Comparison of ENCODE assay signal across 16 cellular contexts in the genomic region with DNA sequence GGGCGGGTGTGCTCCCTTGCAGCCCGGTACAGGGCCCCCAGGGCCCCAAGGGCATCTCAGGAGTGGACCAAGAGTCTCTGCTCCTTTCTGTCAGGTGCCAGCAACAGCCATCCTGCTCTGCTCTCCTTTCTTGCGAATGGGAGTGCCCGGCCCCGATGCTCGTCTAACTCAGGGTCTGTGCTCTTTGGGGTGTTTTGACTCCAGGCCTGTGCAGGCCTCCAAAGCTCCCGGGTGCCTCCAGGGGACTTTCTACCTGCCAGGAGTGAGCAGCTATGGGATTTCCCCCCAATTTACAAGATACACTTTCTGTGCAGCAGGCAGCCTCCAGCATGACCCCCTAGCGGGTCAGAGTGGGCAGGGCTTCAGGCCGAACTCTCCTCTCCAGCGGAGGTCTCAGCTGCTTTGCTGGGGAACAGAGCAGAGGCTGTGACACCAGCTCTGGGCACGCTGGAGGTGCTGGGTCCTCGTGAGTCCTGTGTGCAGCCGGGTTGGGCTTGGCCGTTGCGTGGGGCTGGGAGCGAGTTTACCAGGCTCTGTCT. TPM values are rescaled to one million over a fixed set of nuclear protein-coding genes. Genes with fewer than 3 reads are reported as not detected.
A peak's percentile ranks its signal among the peaks of the same experiment; 100 is the strongest.
DNase-seq lines count a peak whose midpoint lies in the region; ATAC-seq, FAIRE-seq and TF ChIP-seq lines count a peak whose summit lies in the region.
"Had no signal": no experiment of that assay in that cellular context is flagged by ENCODE, and none has a peak within 500 bp of the region (broad histone marks: within the 10 kb centered on the region; RNA-seq: fewer than 3 reads in every experiment).

No MANE protein-coding gene starts in this region.

- WGBS in pancreas, 2 donors, result 16 to 33% methylated on average over 16 of the region's 16 CpGs

- H3K9ac ChIP-seq in BLaER1 (no peak overlapping the region), astrocyte (ENCODE audit: low read length) (peak overlapping the region; percentile 16)

- H3K27ac ChIP-seq in BLaER1 (no peak overlapping the region), astrocyte (ENCODE audit: low read depth, low read length) (no peak overlapping the region), right atrium auricular region (peak overlapping the region; percentile 79 to 83), pancreas (peak overlapping the region; percentile 51 to 70 (median 62))

- H3K4me1 ChIP-seq in BLaER1, result peaks cover 78% of the 10 kb centered on the region
- peaks cover 38% of the 10 kb centered on the region for H3K4me1 ChIP-seq in astrocyte (ENCODE audit: insufficient read depth, low read length)
- peaks cover 0 to 80% of the 10 kb centered on the region in 2 donors for H3K4me1 ChIP-seq in right atrium auricular region
- H3K4me1 ChIP-seq in pancreas, result peaks cover 23 to 39% (median 26%) of the 10 kb centered on the region in 3 donors

- H3K27ac Mint-ChIP-seq in astrocyte (ENCODE audit: unreplicated experiment), result no peak overlapping the region
- no peak overlapping the region for H3K27ac Mint-ChIP-seq in activated T-cell treated with anti-CD3 and anti-CD28 coated beads, Interleukin-2, amount 50 U/mL, for 24 hours
- H3K27ac Mint-ChIP-seq: stimulated activated naive CD8-positive, alpha-beta T cell treated with anti-CD3 and anti-CD28 coated beads, Interleukin-15, amount 100 ng/mL, for 72 hours had no signal

- no peaks in the 10 kb centered on the region for H3K9me3 ChIP-seq in BLaER1
- peaks cover 4% of the 10 kb centered on the region for H3K9me3 ChIP-seq in astrocyte (ENCODE audit: insufficient read depth, low read depth, low read length)
- peaks cover 0 to 4% of the 10 kb centered on the region in 2 donors for H3K9me3 ChIP-seq in right atrium auricular region
- H3K9me3 ChIP-seq in pancreas, result no peaks in the 10 kb centered on the region

- no peaks in the 10 kb centered on the region for H3K36me3 Mint-ChIP-seq in astrocyte (ENCODE audit: low read depth, unreplicated experiment)
- H3K36me3 Mint-ChIP-seq in activated T-cell treated with anti-CD3 and anti-CD28 coated beads, Interleukin-2, amount 50 U/mL, for 24 hours (ENCODE audit: low read depth), result no peaks in the 10 kb centered on the region

- ATAC-seq in pancreas (no peak), GM21529 (IDR thresholded peaks at IDR 0.05; ENCODE audit: unreplicated experiment) (no peak)
- ATAC-seq: stimulated activated naive CD8-positive, alpha-beta T cell treated with anti-CD3 and anti-CD28 coated beads, Interleukin-15, amount 100 ng/mL, for 72 hours; T-helper 17 cell had no signal

- H3K36me3 ChIP-seq in BLaER1 (peaks cover 9% of the 10 kb centered on the region), astrocyte (ENCODE audit: insufficient read depth, low read length) (no peaks in the 10 kb centered on the region), right atrium auricular region (no peaks in the 10 kb centered on the region), pancreas (no peaks in the 10 kb centered on the region)

- H3K4me3 ChIP-seq in BLaER1 (no peak overlapping the region), astrocyte (ENCODE audit: insufficient read depth, low read depth, low read length) (no peak overlapping the region), right atrium auricular region (peak overlapping the region; percentile 10 to 66), pancreas (peak overlapping the region in 3 of 4 donors; percentile 5 to 70 (median 64))

- no peak for DNase-seq in astrocyte (ENCODE audit: low read depth)
- DNase-seq in right atrium auricular region (ENCODE audit: low spot score), result no peak
- peak in 5 of 6 donors; percentile 22 to 74 (median 59) for DNase-seq in pancreas
- DNase-seq in activated T-cell treated with anti-CD3 and anti-CD28 coated beads, Interleukin-2, amount 50 U/mL, for 24 hours, result no peak
- no peak for DNase-seq in NCI-H774 (lab: John Stamatoyannopoulos, UW)
- DNase-seq in amniotic stem cell (lab: John Stamatoyannopoulos, UW), result no peak
- DNase-seq: DMS79 treated with DMSO at 0.1 percent for 48 hours; NCI-H1694; stimulated activated CD4-positive, alpha-beta T cell treated with anti-CD3 and anti-CD28 coated beads, Interleukin-4, amount 100 ng/mL, for 1 hour; stimulated activated naive CD8-positive, alpha-beta T cell treated with anti-CD3 and anti-CD28 coated beads, Interleukin-15, amount 100 ng/mL, for 72 hours; T-helper 17 cell had no signal

- H3K9me3 Mint-ChIP-seq in astrocyte (ENCODE audit: unreplicated experiment), result no peaks in the 10 kb centered on the region
- H3K9me3 Mint-ChIP-seq in activated T-cell treated with anti-CD3 and anti-CD28 coated beads, Interleukin-2, amount 50 U/mL, for 24 hours, result no peaks in the 10 kb centered on the region
- H3K9me3 Mint-ChIP-seq: stimulated activated naive CD8-positive, alpha-beta T cell treated with anti-CD3 and anti-CD28 coated beads, Interleukin-15, amount 100 ng/mL, for 72 hours had no signal

- H2AFZ ChIP-seq in astrocyte (ENCODE audit: low read depth, low read length), result peak overlapping the region; percentile 59

- H3K4me2 ChIP-seq in BLaER1 (peak overlapping the region; percentile 99), astrocyte (ENCODE audit: low read length) (peak overlapping the region; percentile 68)

- no peak for TF ChIP-seq CTCF in astrocyte (IDR thresholded peaks at IDR 0.05; ENCODE audit: insufficient read depth, low read depth, low read length)
- no peak for TF ChIP-seq CTCF in right atrium auricular region (IDR thresholded peaks at IDR 0.05)
- no peak for TF ChIP-seq CTCF in pancreas (IDR thresholded peaks at IDR 0.05)

- H4K20me1 ChIP-seq in BLaER1 (peaks cover 55% of the 10 kb centered on the region), astrocyte (ENCODE audit: insufficient read depth, low read length) (peaks cover 3% of the 10 kb centered on the region)

- H3K4me3 Mint-ChIP-seq in astrocyte (ENCODE audit: unreplicated experiment), result peak overlapping the region; percentile 27
- H3K4me3 Mint-ChIP-seq in activated T-cell treated with anti-CD3 and anti-CD28 coated beads, Interleukin-2, amount 50 U/mL, for 24 hours, result no peak overlapping the region

- intact Hi-C loops in pancreas (cut with DNase I), result loop anchor here in 1 of 3 donors (10.0 kb wide), 1 partner anchor 226 kb away; no protein-coding TSS in a partner anchor

- FAIRE-seq in astrocyte (lab: Jason Lieb, UNC) (no peak), pancreas (lab: Jason Lieb, UNC) (no peak)
- FAIRE-seq: endometrium had no signal

- peaks cover 8% of the 10 kb centered on the region for H3K4me1 Mint-ChIP-seq in astrocyte (ENCODE audit: low read depth, unreplicated experiment)
- H3K4me1 Mint-ChIP-seq in activated T-cell treated with anti-CD3 and anti-CD28 coated beads, Interleukin-2, amount 50 U/mL, for 24 hours (ENCODE audit: low read depth), result peaks cover 17% of the 10 kb centered on the region

- H3K27me3 Mint-ChIP-seq in astrocyte (ENCODE audit: low read depth, unreplicated experiment), result peaks cover 10% of the 10 kb centered on the region
- peaks cover 52% of the 10 kb centered on the region for H3K27me3 Mint-ChIP-seq in activated T-cell treated with anti-CD3 and anti-CD28 coated beads, Interleukin-2, amount 50 U/mL, for 24 hours

- H3K27me3 ChIP-seq in BLaER1, result peaks cover 62% of the 10 kb centered on the region
- peaks cover 8% of the 10 kb centered on the region for H3K27me3 ChIP-seq in astrocyte (ENCODE audit: insufficient read depth, low read length)
- H3K27me3 ChIP-seq in right atrium auricular region, result peaks cover 0 to 9% of the 10 kb centered on the region in 2 donors
- no peaks in the 10 kb centered on the region for H3K27me3 ChIP-seq in pancreas

- no peaks in the 10 kb centered on the region for H3K79me2 ChIP-seq in astrocyte (ENCODE audit: insufficient read depth, low read length)

RNA-seq across cellular contexts. Expression of a gene that starts 3.0 kb away (rescaled TPM):
- 6.9 and 7.3 TPM in 2 replicates for total RNA-seq in astrocyte
- 10 to 100 TPM in 1 of 2 donors, 1 to 10 TPM in 1; 5.6 to 13.3 TPM for total RNA-seq in right atrium auricular region
- 10 to 100 TPM in 4 of 6 donors, 1 to 10 TPM in 2; 7.5 to 23.4 (median 13.6) TPM for total RNA-seq in pancreas
- polyA plus RNA-seq in pancreas, result 1 to 10 TPM; 1.3 to 2.7 TPM

RNA-seq across cellular contexts. Expression of a gene that starts 21.5 kb away (rescaled TPM):
- total RNA-seq in astrocyte, result 10.8 and 11.8 TPM in 2 replicates
- total RNA-seq in right atrium auricular region, result 10 to 100 TPM in 1 of 2 donors, 1 to 10 TPM in 1; 9.4 to 16.8 TPM
- 1 to 10 TPM; 2.5 to 6.8 (median 4.3) TPM for total RNA-seq in pancreas
- polyA plus RNA-seq in pancreas, result 1 to 10 TPM; 1.4 to 3.0 TPM

RNA-seq across cellular contexts. Expression of a gene that starts 43.9 kb away (rescaled TPM):
- total RNA-seq in astrocyte, result 45.8 and 48.9 TPM in 2 replicates
- 10 to 100 TPM; 30.0 to 38.0 TPM for total RNA-seq in right atrium auricular region
- 10 to 100 TPM; 22.3 to 34.0 (median 29.0) TPM for total RNA-seq in pancreas
- polyA plus RNA-seq in pancreas, result 10 to 100 TPM; 28.7 to 34.2 TPM

RNA-seq across cellular contexts. Expression of a gene that starts 48.0 kb away (rescaled TPM):
- total RNA-seq in astrocyte (not detected in 2 replicates), right atrium auricular region (not detected), pancreas (not detected)
- polyA plus RNA-seq in pancreas, result under 1 TPM in 1 of 2 donors, not detected in 1; 0.23 TPM
- total RNA-seq: HT1080 had no signal
- polyA plus RNA-seq: AG04450 had no signal

RNA-seq across cellular contexts. Expression of a gene that starts 58.0 kb away (rescaled TPM):
- 188 and 218 TPM in 2 replicates for total RNA-seq in astrocyte
- total RNA-seq in right atrium auricular region, result 100 to 1,000 TPM; 310 to 394 TPM
- 10 to 100 TPM; 40.9 to 87.6 (median 64.7) TPM for total RNA-seq in pancreas
- polyA plus RNA-seq in pancreas, result 100 to 1,000 TPM in 1 of 2 donors, 10 to 100 TPM in 1; 96.2 to 143 TPM

Comparison
In these comparisons a context has a peak if more than half of its experiments do, and no peak if none do; other contexts are left out.
1. H3K27ac ChIP-seq: peak in right atrium auricular region (2 of 2) and pancreas (4 of 4); none in BLaER1 (single experiment) and astrocyte (single experiment).
2. H3K4me3 ChIP-seq: peak in right atrium auricular region (2 of 2) and pancreas (3 of 4); none in BLaER1 (single experiment) and astrocyte (single experiment).
3. DNase-seq: peak in pancreas (5 of 6); none in astrocyte (single experiment), right atrium auricular region (single experiment), activated T-cell treated with anti-CD3 and anti-CD28 coated beads, Interleukin-2, amount 50 U/mL, for 24 hours (single experiment), NCI-H774 (single experiment) and amniotic stem cell (single experiment).